22 cellular contexts compared by ENCODE assay signal in the genomic region with DNA sequence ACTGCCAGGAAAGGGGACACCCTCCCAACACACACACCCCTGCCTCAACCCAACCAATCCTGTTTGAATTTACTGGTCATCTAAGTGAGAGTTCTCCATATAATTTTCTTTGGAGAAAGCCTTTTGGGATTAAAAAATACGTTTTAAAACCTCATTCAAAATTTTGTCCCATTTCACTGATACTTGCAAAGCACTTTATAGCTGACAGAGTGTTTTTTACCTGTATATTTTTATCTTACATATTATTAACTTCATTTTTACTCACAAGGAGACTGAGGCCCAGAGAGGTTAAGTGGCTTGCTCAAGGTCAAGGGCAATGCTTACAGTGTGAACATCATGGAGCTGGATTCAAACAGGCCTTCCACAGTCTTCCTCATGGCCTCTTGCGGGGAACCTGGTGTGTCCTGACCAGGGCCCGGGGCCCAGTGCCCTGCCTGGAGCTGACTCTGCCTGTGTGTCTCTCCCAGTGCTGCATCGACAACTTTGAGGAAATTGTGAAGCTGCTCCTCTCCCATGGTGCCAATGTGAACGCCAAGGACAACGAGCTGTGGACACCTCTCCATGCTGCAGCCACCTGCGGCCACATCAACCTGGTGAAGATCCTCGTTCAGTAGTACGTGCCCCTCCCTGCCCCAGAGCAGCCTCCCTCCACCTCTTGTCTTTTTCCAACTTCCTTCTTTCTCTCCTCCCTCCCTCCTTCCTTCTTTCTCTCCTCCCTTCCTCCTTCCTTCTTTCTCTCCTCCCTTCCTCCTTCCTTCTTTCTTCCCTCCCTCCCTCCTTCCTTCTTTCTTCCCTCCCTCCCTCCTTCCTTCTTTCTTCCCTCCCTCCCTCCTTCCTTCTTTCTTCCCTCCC. TPM values are rescaled to one million over a fixed set of nuclear protein-coding genes. Genes with fewer than 3 reads are reported as not detected.
DNase-seq lines count a peak whose midpoint lies in the region; ATAC-seq lines count a peak whose summit lies in the region.
"Had no signal": no experiment of that assay in that cellular context is flagged by ENCODE, and none has a peak within 500 bp of the region (broad histone marks: within the 10 kb centered on the region; RNA-seq: fewer than 3 reads in every experiment).

No MANE protein-coding gene starts in this region.

- H3K27ac Mint-ChIP-seq in stimulated activated naive CD8-positive, alpha-beta T cell treated with anti-CD3 and anti-CD28 coated beads, Interleukin-15, Interleukin-2, amounts not matched to agents 100 ng/mL and 50 ng/mL, for 24 hours = peak overlapping the region; percentile 83
- H3K27ac Mint-ChIP-seq in stimulated activated naive CD8-positive, alpha-beta T cell treated with anti-CD3 and anti-CD28 coated beads, Interleukin-15, amount 100 ng/mL, for 72 hours = no peak overlapping the region
- peak overlapping the region; percentile 60 for H3K27ac Mint-ChIP-seq in activated T-helper 17 cell treated with anti-CD3 and anti-CD28 coated beads, Interleukin-2, amount 50 U/mL, for 72 hours
- H3K27ac Mint-ChIP-seq in immature natural killer cell = peak overlapping the region in 5 of 6 donors; percentile 16 to 91 (median 81)

- ATAC-seq in stimulated activated naive CD8-positive, alpha-beta T cell treated with anti-CD3 and anti-CD28 coated beads, Interleukin-15, amount 100 ng/mL, for 72 hours = no peak
- no peak for ATAC-seq in activated T-helper 17 cell treated with anti-CD3 and anti-CD28 coated beads, Interleukin-2, amount 50 U/mL, for 72 hours (replicated peaks)
- no peak for ATAC-seq in GM18867 (IDR thresholded peaks at IDR 0.05; ENCODE audit: unreplicated experiment)
- ATAC-seq: activated naive CD4-positive, alpha-beta T cell treated with anti-CD3 and anti-CD28 coated beads, Interleukin-2, amount 50 U/mL, for 72 hours; esophagus mucosa had no signal

- DNase-seq in stimulated activated naive CD8-positive, alpha-beta T cell treated with anti-CD3 and anti-CD28 coated beads, Interleukin-15, amount 100 ng/mL, for 72 hours = no peak
- DNase-seq in immature natural killer cell (no peak), NCI-H345 treated with DMSO at 0.1 percent for 48 hours (lab: John Stamatoyannopoulos, UW; ENCODE audit: unreplicated experiment) (no peak), cortex of kidney (lab: John Stamatoyannopoulos, UW) (no peak)
- DNase-seq: activated B cell treated with CpG ODN at 0.5 μM for 24 hours; amygdala; DND-41; GF-D8; HCEC 1CT; islet precursor cell; KBM-7; left lung; NCI-H1105 treated with DMSO at 0.1 percent for 48 hours; NCI-H1930; NCI-H510A treated with DMSO at 0.1 percent for 48 hours; stimulated activated CD4-positive, alpha-beta T cell treated with anti-CD3 and anti-CD28 coated beads, Interleukin-1b, Interleukin-23, amount 100 ng/mL, for 48 hours; transverse colon had no signal

- peaks cover 48% of the 10 kb centered on the region for H3K4me1 Mint-ChIP-seq in stimulated activated naive CD8-positive, alpha-beta T cell treated with anti-CD3 and anti-CD28 coated beads, Interleukin-15, Interleukin-2, amounts not matched to agents 100 ng/mL and 50 ng/mL, for 24 hours (ENCODE audit: low read depth)
- peaks cover 42% of the 10 kb centered on the region for H3K4me1 Mint-ChIP-seq in stimulated activated naive CD8-positive, alpha-beta T cell treated with anti-CD3 and anti-CD28 coated beads, Interleukin-15, amount 100 ng/mL, for 72 hours
- H3K4me1 Mint-ChIP-seq in activated T-helper 17 cell treated with anti-CD3 and anti-CD28 coated beads, Interleukin-2, amount 50 U/mL, for 72 hours = peaks cover 34% of the 10 kb centered on the region
- peaks cover 31 to 38% of the 10 kb centered on the region in 2 donors for H3K4me1 Mint-ChIP-seq in immature natural killer cell

- H3K4me3 Mint-ChIP-seq in stimulated activated naive CD8-positive, alpha-beta T cell treated with anti-CD3 and anti-CD28 coated beads, Interleukin-15, Interleukin-2, amounts not matched to agents 100 ng/mL and 50 ng/mL, for 24 hours = no peak overlapping the region
- no peak overlapping the region for H3K4me3 Mint-ChIP-seq in stimulated activated naive CD8-positive, alpha-beta T cell treated with anti-CD3 and anti-CD28 coated beads, Interleukin-15, amount 100 ng/mL, for 72 hours
- no peak overlapping the region for H3K4me3 Mint-ChIP-seq in activated T-helper 17 cell treated with anti-CD3 and anti-CD28 coated beads, Interleukin-2, amount 50 U/mL, for 72 hours
- no peak overlapping the region for H3K4me3 Mint-ChIP-seq in immature natural killer cell

- H3K9me3 Mint-ChIP-seq in stimulated activated naive CD8-positive, alpha-beta T cell treated with anti-CD3 and anti-CD28 coated beads, Interleukin-15, Interleukin-2, amounts not matched to agents 100 ng/mL and 50 ng/mL, for 24 hours = no peaks in the 10 kb centered on the region
- H3K9me3 Mint-ChIP-seq in stimulated activated naive CD8-positive, alpha-beta T cell treated with anti-CD3 and anti-CD28 coated beads, Interleukin-15, amount 100 ng/mL, for 72 hours = no peaks in the 10 kb centered on the region
- H3K9me3 Mint-ChIP-seq in activated T-helper 17 cell treated with anti-CD3 and anti-CD28 coated beads, Interleukin-2, amount 50 U/mL, for 72 hours = no peaks in the 10 kb centered on the region
- H3K9me3 Mint-ChIP-seq in immature natural killer cell = no peaks in the 10 kb centered on the region
- H3K9me3 Mint-ChIP-seq: activated B cell treated with CpG ODN at 0.5 μM for 24 hours; activated naive CD4-positive, alpha-beta T cell treated with anti-CD3 and anti-CD28 coated beads, Interleukin-2, amount 50 U/mL, for 72 hours had no signal

- no peaks in the 10 kb centered on the region for H3K27me3 Mint-ChIP-seq in stimulated activated naive CD8-positive, alpha-beta T cell treated with anti-CD3 and anti-CD28 coated beads, Interleukin-15, Interleukin-2, amounts not matched to agents 100 ng/mL and 50 ng/mL, for 24 hours
- H3K27me3 Mint-ChIP-seq in stimulated activated naive CD8-positive, alpha-beta T cell treated with anti-CD3 and anti-CD28 coated beads, Interleukin-15, amount 100 ng/mL, for 72 hours = no peaks in the 10 kb centered on the region
- no peaks in the 10 kb centered on the region for H3K27me3 Mint-ChIP-seq in activated T-helper 17 cell treated with anti-CD3 and anti-CD28 coated beads, Interleukin-2, amount 50 U/mL, for 72 hours
- peaks cover 3 to 10% (median 3%) of the 10 kb centered on the region in 3 donors for H3K27me3 Mint-ChIP-seq in immature natural killer cell (ENCODE audit: low read depth in 3 of 3)
- H3K27me3 Mint-ChIP-seq: activated B cell treated with CpG ODN at 0.5 μM for 24 hours had no signal

- peaks cover 59% of the 10 kb centered on the region for H3K36me3 Mint-ChIP-seq in stimulated activated naive CD8-positive, alpha-beta T cell treated with anti-CD3 and anti-CD28 coated beads, Interleukin-15, Interleukin-2, amounts not matched to agents 100 ng/mL and 50 ng/mL, for 24 hours (ENCODE audit: low read depth)
- peaks cover 87% of the 10 kb centered on the region for H3K36me3 Mint-ChIP-seq in activated T-helper 17 cell treated with anti-CD3 and anti-CD28 coated beads, Interleukin-2, amount 50 U/mL, for 72 hours (ENCODE audit: low read depth)
- peaks cover 9 to 16% (median 11%) of the 10 kb centered on the region in 3 donors for H3K36me3 Mint-ChIP-seq in immature natural killer cell

RNA-seq across cellular contexts. Expression of a gene that starts 30.9 kb away (rescaled TPM):
- total RNA-seq in activated T-helper 17 cell treated with anti-CD3 and anti-CD28 coated beads, Interleukin-2, amount 50 U/mL, for 72 hours = 10 to 100 TPM; 15.9 to 18.3 TPM
- under 1 TPM in 2 of 3 donors, not detected in 1; 0.25 to 0.58 TPM for polyA plus RNA-seq in immature natural killer cell

Comparison
In these comparisons a context has a peak if more than half of its experiments do, and no peak if none do; other contexts are left out.
1. H3K27ac Mint-ChIP-seq: peak in stimulated activated naive CD8-positive, alpha-beta T cell treated with anti-CD3 and anti-CD28 coated beads, Interleukin-15, Interleukin-2, amounts not matched to agents 100 ng/mL and 50 ng/mL, for 24 hours (single experiment), activated T-helper 17 cell treated with anti-CD3 and anti-CD28 coated beads, Interleukin-2, amount 50 U/mL, for 72 hours (single experiment) and immature natural killer cell (5 of 6); none in stimulated activated naive CD8-positive, alpha-beta T cell treated with anti-CD3 and anti-CD28 coated beads, Interleukin-15, amount 100 ng/mL, for 72 hours (0 of 2).